Comparison of ENCODE assay signal across 14 cellular contexts in the genomic region with DNA sequence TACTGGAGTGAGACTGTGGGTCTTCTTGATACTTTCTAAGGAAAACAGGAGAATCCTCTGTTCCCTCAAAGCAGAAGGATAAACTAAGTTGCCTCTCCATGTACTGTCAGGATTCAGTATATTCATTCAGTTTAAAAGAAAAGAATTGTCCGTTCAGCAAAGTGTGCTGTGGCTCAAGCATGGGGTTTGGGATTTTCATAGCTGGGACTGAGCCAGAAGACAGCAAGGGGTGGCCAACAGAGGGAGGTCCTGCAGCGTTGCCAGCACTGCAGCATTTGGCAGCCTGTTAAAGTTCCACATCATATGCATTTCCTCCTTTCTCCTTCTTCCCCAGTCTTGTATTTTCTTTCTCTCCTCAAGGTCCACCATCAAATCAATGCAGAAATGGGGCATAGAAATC.
DNase-seq lines count a peak whose midpoint lies in the region.
"Had no signal": no experiment of that assay in that cellular context is flagged by ENCODE, and none has a peak within 500 bp of the region (broad histone marks: within the 10 kb centered on the region; RNA-seq: fewer than 3 reads in every experiment).

No MANE protein-coding gene starts in this region.

- DNase-seq in NCI-H2081 (lab: John Stamatoyannopoulos, UW) = peak; percentile 29 to 65
- DNase-seq in NCI-H2081 treated with DMSO at 0.1 percent for 48 hours (lab: John Stamatoyannopoulos, UW) = no peak
- DNase-seq in brain pericyte (ENCODE audit: low read depth, low spot score) = peak; percentile 79
- peak; percentile 38 for DNase-seq in foreskin melanocyte
- peak; percentile 77 for DNase-seq in smooth muscle cell of the brain vasculature (ENCODE audit: low read depth, low spot score)
- no peak for DNase-seq in cerebellar nuclear complex (lab: John Stamatoyannopoulos, UW)
- no peak for DNase-seq in T1000 (lab: John Stamatoyannopoulos, UW)
- no peak for DNase-seq in DMS153 (lab: John Stamatoyannopoulos, UW)
- DNase-seq: 8988T; activated CD4-positive, alpha-beta T cell treated with anti-CD3 and anti-CD28 coated beads for 1 hour; activated naive CD8-positive, alpha-beta T cell treated with anti-CD3 and anti-CD28 coated beads for 36 hours; Calu3; T-helper 1 cell; testis had no signal

Comparison
In these comparisons a context has a peak if more than half of its experiments do, and no peak if none do; other contexts are left out.
1. DNase-seq: peak in NCI-H2081 (2 of 2), brain pericyte (single experiment), foreskin melanocyte (single experiment) and smooth muscle cell of the brain vasculature (single experiment); none in NCI-H2081 treated with DMSO at 0.1 percent for 48 hours (single experiment), cerebellar nuclear complex (0 of 2), T1000 (single experiment) and DMS153 (single experiment).